1 cellular context compared by ENCODE assay signal in the genomic region with DNA sequence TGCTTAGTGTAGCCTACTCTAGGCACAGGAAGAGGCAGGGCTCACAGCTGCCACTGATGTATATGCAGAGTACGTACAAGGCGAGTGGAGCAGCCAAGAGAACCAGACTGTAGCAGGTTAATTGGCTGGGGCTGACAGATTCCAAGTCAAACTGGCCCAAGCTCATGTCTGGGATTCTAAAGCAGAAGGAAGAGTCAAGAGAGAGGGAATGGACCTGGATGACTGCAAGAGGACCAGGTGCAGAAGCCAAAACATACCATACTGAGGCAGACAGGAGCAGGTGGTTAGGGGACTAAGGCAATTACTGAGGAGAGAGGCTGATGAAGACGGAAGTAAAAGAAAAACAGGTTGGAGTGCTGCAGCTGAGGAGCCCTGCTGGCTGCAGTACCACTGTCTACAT.
TF ChIP-seq lines count a peak whose summit lies in the region.

No MANE protein-coding gene starts in this region.

TF ChIP-seq in GM12878, 131 proteins besides CTCF, POLR2A, EP300 and RAD21 (continued from another document):
- no peak for TF ChIP-seq HCFC1 (IDR thresholded peaks at IDR 0.05; ENCODE audit: low read length)
- TF ChIP-seq PAX8 (IDR thresholded peaks at IDR 0.05) = no peak
- TF ChIP-seq HSF1 (IDR thresholded peaks at IDR 0.05; ENCODE audit: low read depth, low read length) = no peak
- TF ChIP-seq LARP7 (IDR thresholded peaks at IDR 0.05) = no peak
- TF ChIP-seq POLR2AphosphoS5 (IDR thresholded peaks at IDR 0.05; ENCODE audit: low read length) = no peak
- no peak for TF ChIP-seq MYC (IDR thresholded peaks at IDR 0.05; ENCODE audit: insufficient read depth, insufficient read length, insufficient replicate concordance, low read length, severe bottlenecking)
- no peak for TF ChIP-seq PAX5 (IDR thresholded peaks at IDR 0.05; ENCODE audit: borderline replicate concordance, low read depth, low read length)
- no peak for TF ChIP-seq IKZF1 (conservative IDR thresholded peaks at IDR 0.05)
